18 cellular contexts compared by ENCODE assay signal in genomic region chr3:72432271-72432670, GRCh38.
"Had no signal": no experiment of that assay in that cellular context is flagged by ENCODE, and none has a peak within 500 bp of the region (broad histone marks: within the 10 kb centered on the region; RNA-seq: fewer than 3 reads in every experiment).

No MANE protein-coding gene starts in this region.

- ATAC-seq: foreskin keratinocyte; left cardiac atrium; left ventricle myocardium superior; naive thymus-derived CD4-positive, alpha-beta T cell; right cardiac atrium had no signal

- H3K27me3 Mint-ChIP-seq: naive thymus-derived CD4-positive, alpha-beta T cell had no signal

- DNase-seq: colonic mucosa; dermis blood vessel endothelial cell; erythroblast; foreskin keratinocyte; immature natural killer cell; left cardiac atrium; left ventricle myocardium superior; mesenchymal stem cell; naive thymus-derived CD4-positive, alpha-beta T cell; nucleus accumbens; ovary; right cardiac atrium; small intestine; stimulated activated CD4-positive, alpha-beta T cell treated with anti-CD3 and anti-CD28 coated beads, Interleukin-12 subunit alpha, Interleukin-12 subunit beta, amount 100 ng/mL, for 4 hours; stimulated activated naive CD4-positive, alpha-beta T cell treated with Interleukin-2 at 50 U/mL for 16 hours; trophoblast cell had no signal

- H3K4me3 ChIP-seq: colonic mucosa, lung, ovary had no signal

- H3K4me3 Mint-ChIP-seq: immature natural killer cell, neural crest cell had no signal

- H3K36me3 Mint-ChIP-seq: immature natural killer cell had no signal

- H3K9me3 Mint-ChIP-seq: immature natural killer cell, neural crest cell had no signal
